Comparison of ENCODE assay signal across 8 cellular contexts in the genomic region with DNA sequence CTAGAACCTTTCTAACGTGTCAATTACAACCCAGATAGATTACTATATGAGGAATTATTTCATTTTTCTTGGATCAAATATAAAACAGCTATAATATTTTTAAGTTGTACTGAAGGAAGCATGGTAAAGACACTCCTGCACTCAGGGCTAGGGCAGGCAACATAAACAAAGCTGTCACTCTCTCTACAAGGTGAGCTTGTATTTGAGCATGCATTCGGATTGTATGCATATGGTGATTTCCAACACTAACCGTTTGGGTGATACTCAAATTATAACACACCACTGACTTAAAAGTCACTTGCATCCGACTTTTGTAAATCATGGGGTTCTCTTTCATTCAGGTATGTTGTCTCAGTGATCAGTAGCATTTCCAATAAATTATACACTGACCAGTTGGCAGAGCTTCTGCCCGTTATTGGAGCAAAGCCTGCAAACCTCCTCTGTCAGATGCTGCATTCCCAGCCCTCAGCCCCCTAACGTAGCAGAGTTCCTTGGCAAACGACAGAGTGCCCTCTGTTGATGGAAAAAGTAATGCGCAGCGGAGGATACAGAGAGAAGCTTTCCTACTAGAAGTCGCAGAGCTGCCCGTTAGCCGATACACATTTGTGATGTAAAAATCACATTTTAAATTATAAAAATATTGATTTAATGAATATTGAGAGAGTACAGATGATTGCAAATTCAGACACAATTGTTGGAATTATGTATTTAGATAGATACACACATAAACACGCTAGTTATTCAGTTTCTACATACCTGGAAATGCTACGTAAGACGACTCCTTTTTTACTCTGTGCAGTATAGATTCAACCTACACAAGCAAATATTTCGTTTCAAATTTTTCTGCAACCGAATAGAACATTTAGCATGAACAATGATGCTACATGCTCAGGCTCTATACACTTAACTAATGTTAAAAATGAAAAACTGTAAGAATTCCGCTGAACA.
DNase-seq lines count a peak whose midpoint lies in the region; ATAC-seq and TF ChIP-seq lines count a peak whose summit lies in the region.

No MANE protein-coding gene starts in this region.

- no peak overlapping the region for H3K27ac ChIP-seq in GM23338 (ENCODE audit: low read depth)
- H3K27ac ChIP-seq in substantia nigra (ENCODE audit: low read depth, low read length, poor library complexity, severe bottlenecking): no peak overlapping the region

- H2AFZ ChIP-seq in GM23338: no peak overlapping the region

- peaks cover 59% of the 10 kb centered on the region for H3K4me1 ChIP-seq in GM23338 (ENCODE audit: insufficient read depth)

- H3K36me3 ChIP-seq in GM23338 (ENCODE audit: insufficient read depth): no peaks in the 10 kb centered on the region

- DNase-seq in COR-L47 (lab: John Stamatoyannopoulos, UW): peak; percentile 87
- DNase-seq in GM23338 (ENCODE audit: low spot score): peak; percentile 94
- peak; percentile 65 to 69 for DNase-seq in NCI-H1930 (lab: John Stamatoyannopoulos, UW)
- DNase-seq in T-helper 9 cell: peak; percentile 9
- peak; percentile 76 for DNase-seq in choroid plexus epithelial cell (ENCODE audit: low read depth)
- DNase-seq in lung microvascular endothelial cell (ENCODE audit: low read depth in 2 of 2): peak; percentile 59 to 74
- peak in 39 of 49 donors; percentile 0 to 62 (median 16) for DNase-seq in substantia nigra (lab: John Stamatoyannopoulos, UW)

- no peaks in the 10 kb centered on the region for H3K79me2 ChIP-seq in GM23338 (replicated peaks; ENCODE audit: insufficient read depth)

- H3K4me2 ChIP-seq in GM23338: peak overlapping the region; percentile 72

- TF ChIP-seq CTCF in GM23338 (conservative IDR thresholded peaks at IDR 0.05; ENCODE audit: low read depth in 2 of 2) (peak; percentile 85 to 94), choroid plexus epithelial cell (conservative IDR thresholded peaks at IDR 0.05; ENCODE audit: low read depth, low read length) (peak; percentile 85)

- ATAC-seq in GM23338: peak; percentile 98
- ATAC-seq in GM18520 (IDR thresholded peaks at IDR 0.05; ENCODE audit: unreplicated experiment): no peak

- H3F3A ChIP-seq in GM23338 (replicated peaks; ENCODE audit: low read depth): no peaks in the 10 kb centered on the region

- no peaks in the 10 kb centered on the region for H3K9me3 Mint-ChIP-seq in GM23338

- H3K27ac Mint-ChIP-seq in GM23338: no peak overlapping the region

- H4K20me1 ChIP-seq in GM23338 (replicated peaks; ENCODE audit: insufficient read depth): no peaks in the 10 kb centered on the region

- H3K4me3 ChIP-seq in GM23338: peak overlapping the region; percentile 44
- no peak overlapping the region for H3K4me3 ChIP-seq in choroid plexus epithelial cell (ENCODE audit: low read depth, low read length)

- H3K4me1 Mint-ChIP-seq in GM23338: peaks cover 56% of the 10 kb centered on the region

- H3K4me3 Mint-ChIP-seq in GM23338: peak overlapping the region; percentile 29

- H3K27me3 ChIP-seq in GM23338 (ENCODE audit: insufficient read depth): no peaks in the 10 kb centered on the region

- H3K36me3 Mint-ChIP-seq in GM23338 (ENCODE audit: low read depth): no peaks in the 10 kb centered on the region

- no peaks in the 10 kb centered on the region for H3K9me2 ChIP-seq in GM23338 (ENCODE audit: insufficient read depth)

- no peaks in the 10 kb centered on the region for H3K27me3 Mint-ChIP-seq in GM23338 (ENCODE audit: insufficient read depth, low read depth, poor library complexity)

TF ChIP-seq in GM23338, 12 proteins besides CTCF, POLR2A, EP300 and RAD21:
- TF ChIP-seq ZNF462 (CRISPR knock-in tag; IDR thresholded peaks at IDR 0.05): no peak

Comparison
In these comparisons a context has a peak if more than half of its experiments do, and no peak if none do; other contexts are left out.
1. DNase-seq: peak in every context shown above with its lines; median percentile 94 in GM23338; 87 in COR-L47; 76 in choroid plexus epithelial cell; 67 in NCI-H1930; 66 in lung microvascular endothelial cell; 16 in substantia nigra; 9 in T-helper 9 cell.